ENCODE assay signal across 32 cellular contexts in the genomic region with DNA sequence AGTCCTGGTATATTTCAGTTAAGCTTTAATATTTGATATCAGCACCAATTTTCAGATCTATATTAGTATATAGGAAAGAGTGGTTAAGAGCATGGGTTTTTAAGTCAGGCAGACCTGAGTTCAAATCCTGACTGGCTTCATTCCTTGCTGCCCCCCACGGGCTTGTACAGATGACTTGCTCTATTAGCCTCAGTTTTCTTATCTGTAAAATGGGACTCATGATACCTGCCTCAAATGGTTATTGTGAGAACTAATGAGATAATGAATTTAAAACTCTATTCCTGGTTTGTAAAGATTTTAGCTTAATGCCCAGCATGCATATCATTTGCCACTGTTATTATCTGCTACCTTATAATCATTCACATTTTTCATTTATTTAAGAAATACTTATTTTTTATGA.
"Had no signal": no experiment of that assay in that cellular context is flagged by ENCODE, and none has a peak within 500 bp of the region (broad histone marks: within the 10 kb centered on the region; RNA-seq: fewer than 3 reads in every experiment).

No MANE protein-coding gene starts in this region.

- DNase-seq: activated effector memory CD4-positive, alpha-beta T cell treated with anti-CD3 and anti-CD28 coated beads, Interleukin-2, amount 50 U/mL, for 16 hours; activated effector memory CD4-positive, alpha-beta T cell treated with Interleukin-2 at 50 U/mL for 16 hours; activated gamma-delta T cell; activated gamma-delta T cell treated with Interleukin-2 at 50 U/mL for 16 hours; activated naive CD4-positive, alpha-beta T cell; activated naive CD4-positive, alpha-beta T cell treated with anti-CD3 and anti-CD28 coated beads for 36 hours; activated naive CD4-positive, alpha-beta T cell treated with anti-CD3 and anti-CD28 coated beads, Interleukin-2, amount 10 ng/mL, durations not matched to agents 7 days and 5 days; activated naive CD4-positive, alpha-beta T cell treated with anti-CD3 and anti-CD28 coated beads, Interleukin-2, amount 50 U/mL, for 16 hours; activated naive CD4-positive, alpha-beta T cell treated with Interleukin-2 at 50 U/mL for 16 hours; activated naive CD8-positive, alpha-beta T cell treated with anti-CD3 and anti-CD28 coated beads for 36 hours; activated naive CD8-positive, alpha-beta T cell treated with anti-CD3 and anti-CD28 coated beads, Interleukin-2, amount 10 ng/mL, durations not matched to agents 7 days and 5 days; activated naive CD8-positive, alpha-beta T cell treated with anti-CD3 and anti-CD28 coated beads, Interleukin-2, amount 50 U/mL, for 24 hours; activated T-cell treated with anti-CD3 and anti-CD28 coated beads, Interleukin-2, amount 50 U/mL, for 1 hour; activated T-cell treated with anti-CD3 and anti-CD28 coated beads, Interleukin-2, amount 50 U/mL, for 24 hours; activated T-cell treated with anti-CD3 and anti-CD28 coated beads, Interleukin-2, amount 50 U/mL, for 4 hours; activated T-cell treated with anti-CD3 and anti-CD28 coated beads, Interleukin-2, amount 50 U/mL, for 48 hours; activated T-cell treated with anti-CD3 and anti-CD28 coated beads, Interleukin-2, amount 50 U/mL, for 72 hours; adrenal gland; amniotic stem cell; amygdala; anterior cingulate cortex; aorta; body of pancreas; brain microvascular endothelial cell; central memory CD4-positive, alpha-beta T cell; cerebellar nuclear complex had no signal

- FAIRE-seq: bronchial epithelial cell had no signal

- H3K4me1 ChIP-seq: adrenal gland, ascending aorta, body of pancreas, breast epithelium had no signal

- H3K36me3 ChIP-seq: adrenal gland, ascending aorta, brain microvascular endothelial cell, breast epithelium, cardiac muscle cell had no signal

- H3K27ac ChIP-seq: adrenal gland, ascending aorta, body of pancreas, brain microvascular endothelial cell, breast epithelium, cardiac muscle cell had no signal

- H3K4me3 ChIP-seq: adrenal gland, ascending aorta, body of pancreas, breast epithelium, cardiac muscle cell had no signal

- H3K9me3 ChIP-seq: adrenal gland, ascending aorta, body of pancreas had no signal

- H3K27me3 ChIP-seq: adrenal gland, ascending aorta, body of pancreas, brain microvascular endothelial cell, breast epithelium, cardiac muscle cell had no signal

- ATAC-seq: activated naive CD4-positive, alpha-beta T cell treated with anti-CD3 and anti-CD28 coated beads, Interleukin-2, amount 50 U/mL, for 72 hours; activated naive CD8-positive, alpha-beta T cell treated with anti-CD3 and anti-CD28 coated beads, Interleukin-2, amount 50 U/mL, for 24 hours; activated T-cell treated with anti-CD3 and anti-CD28 coated beads, Interleukin-2, amount 50 U/mL, for 4 hours; activated T-cell treated with anti-CD3 and anti-CD28 coated beads, Interleukin-2, amount 50 U/mL, for 72 hours; activated T-helper 17 cell treated with anti-CD3 and anti-CD28 coated beads, Interleukin-2, amount 50 U/mL, for 72 hours; body of pancreas had no signal
